In the genomic region with DNA sequence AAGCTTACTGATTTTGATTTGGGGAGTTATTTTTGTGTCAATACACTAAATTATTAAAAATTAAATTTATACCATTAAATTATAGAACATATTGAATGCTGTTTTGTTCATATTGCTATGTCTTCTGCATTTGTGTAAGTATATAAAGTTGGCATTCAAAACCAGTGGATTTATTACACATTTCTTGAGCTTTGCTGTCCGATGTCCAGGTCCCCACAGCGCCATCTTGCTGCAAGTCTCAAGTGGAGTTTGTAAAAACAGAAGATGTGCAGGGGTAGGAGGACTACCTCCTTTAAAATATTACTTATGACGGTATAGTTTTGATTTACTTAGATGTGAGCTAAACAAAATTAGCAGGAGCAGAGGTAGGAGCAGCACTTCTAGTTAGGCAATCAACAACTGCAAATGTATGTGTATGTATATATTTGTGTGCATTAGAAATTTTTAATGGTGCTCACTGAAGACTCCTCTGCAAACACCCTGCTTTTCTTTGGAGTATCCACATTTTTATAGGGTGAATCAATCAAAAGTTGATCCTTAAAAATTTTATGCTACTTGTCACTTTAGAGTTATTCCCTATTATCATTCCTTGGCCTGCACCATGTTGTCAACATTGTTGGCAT, we compare ENCODE assay signal across 8 cellular contexts. TPM values are rescaled to one million over a fixed set of nuclear protein-coding genes. Genes with fewer than 3 reads are reported as not detected.
DNase-seq lines count a peak whose midpoint lies in the region; ATAC-seq and TF ChIP-seq lines count a peak whose summit lies in the region.

No MANE protein-coding gene starts in this region.

- H3K36me3 ChIP-seq in BLaER1 treated with 17β-estradiol and CSF1 and Interleukin-3, amounts not matched to agents 10 nM and 100 nM, result peaks cover 0 to 49% (median 0%) of the 10 kb centered on the region in 11 experiments; a peak in 6 of 22 replicates
- no peaks in the 10 kb centered on the region for H3K36me3 ChIP-seq in aorta (ENCODE audit: control insufficient read depth in 1 of 2, insufficient read depth in 2 of 2, low read length in 1 of 2)

- intact Hi-C loops in dendritic cell treated with granulocyte-macrophage colony-stimulating factor and Interleukin-4, amounts not matched to agents 40 ng/mL and 50 ng/mL, for 4 days (cut with micrococcal nuclease), result loop anchor here (5.0 kb wide), 2 partner anchors 33 to 308 kb away; a partner anchor contains a TSS
- intact Hi-C loops in aorta (cut with DNase I), result loop anchor here in 1 of 2 donors (5.0 kb wide), 1 partner anchor 38 kb away; a partner anchor contains a TSS

- H3K4me1 Mint-ChIP-seq in dendritic cell treated with granulocyte-macrophage colony-stimulating factor and Interleukin-4, amounts not matched to agents 40 ng/mL and 50 ng/mL, for 4 days (ENCODE audit: low read depth), result peaks cover 42% of the 10 kb centered on the region
- H3K4me1 Mint-ChIP-seq in memory B cell, result peaks cover 16% of the 10 kb centered on the region

- peak; percentile 46 for DNase-seq in HCEC 1CT
- DNase-seq in memory B cell (ENCODE audit: low spot score in 2 of 2), result peak; percentile 32 to 44
- DNase-seq in aorta, result peak in 1 of 2 donors; percentile 55

- H3K4me3 Mint-ChIP-seq in dendritic cell treated with granulocyte-macrophage colony-stimulating factor and Interleukin-4, amounts not matched to agents 40 ng/mL and 50 ng/mL, for 4 days, result no peak overlapping the region
- no peak overlapping the region for H3K4me3 Mint-ChIP-seq in memory B cell

- H3K36me3 Mint-ChIP-seq in dendritic cell treated with granulocyte-macrophage colony-stimulating factor and Interleukin-4, amounts not matched to agents 40 ng/mL and 50 ng/mL, for 4 days (ENCODE audit: low read depth), result peaks cover 61% of the 10 kb centered on the region
- H3K36me3 Mint-ChIP-seq in memory B cell, result peaks cover 9% of the 10 kb centered on the region

- peak overlapping the region; percentile 35 to 92 (median 80) for H3K4me2 ChIP-seq in BLaER1 treated with 17β-estradiol and CSF1 and Interleukin-3, amounts not matched to agents 10 nM and 100 nM

- H4K20me1 ChIP-seq in BLaER1 treated with 17β-estradiol and CSF1 and Interleukin-3, amounts not matched to agents 10 nM and 100 nM, result peaks cover 0 to 56% (median 0%) of the 10 kb centered on the region in 11 experiments; a peak in 4 of 22 replicates

- H3K27ac ChIP-seq in BLaER1 treated with 17β-estradiol and CSF1 and Interleukin-3, amounts not matched to agents 10 nM and 100 nM, result peak overlapping the region in 4 of 11 experiments; percentile 27 to 41 (median 38); a peak in 5 of 22 replicates
- H3K27ac ChIP-seq in VCaP (0 out of 2 replicates have a peak overlapping the region, but pooled peaks have one; percentile 14), aorta (ENCODE audit: low read depth in 1 of 2, low read length in 2 of 2) (peak overlapping the region; percentile 59 to 70)

- peak overlapping the region; percentile 35 for H3K27ac Mint-ChIP-seq in dendritic cell treated with granulocyte-macrophage colony-stimulating factor and Interleukin-4, amounts not matched to agents 40 ng/mL and 50 ng/mL, for 4 days
- H3K27ac Mint-ChIP-seq in memory B cell, result no peak overlapping the region

- H3K9me3 Mint-ChIP-seq in dendritic cell treated with granulocyte-macrophage colony-stimulating factor and Interleukin-4, amounts not matched to agents 40 ng/mL and 50 ng/mL, for 4 days, result no peaks in the 10 kb centered on the region
- no peaks in the 10 kb centered on the region for H3K9me3 Mint-ChIP-seq in memory B cell

- TF ChIP-seq CTCF in VCaP (conservative IDR thresholded peaks at IDR 0.05), result peak; percentile 71

- H3K27me3 ChIP-seq in BLaER1 treated with 17β-estradiol and CSF1 and Interleukin-3, amounts not matched to agents 10 nM and 100 nM, result no peaks in the 10 kb centered on the region
- no peaks in the 10 kb centered on the region for H3K27me3 ChIP-seq in aorta (ENCODE audit: control insufficient read depth in 1 of 2, insufficient read depth in 2 of 2, low read length in 1 of 2)

- no peaks in the 10 kb centered on the region for H3K9me3 ChIP-seq in BLaER1 treated with 17β-estradiol and CSF1 and Interleukin-3, amounts not matched to agents 10 nM and 100 nM (replicated peaks in 1 of 11)
- H3K9me3 ChIP-seq in aorta (ENCODE audit: control insufficient read depth, low read length), result no peaks in the 10 kb centered on the region

- ATAC-seq in memory B cell (ENCODE audit: low read depth), result peak; percentile 42
- no peak for ATAC-seq in aorta (ENCODE audit: low FRiP score)
- no peak for ATAC-seq in GM21825 (IDR thresholded peaks at IDR 0.05; ENCODE audit: unreplicated experiment)
- no peak for ATAC-seq in GM21529 (IDR thresholded peaks at IDR 0.05; ENCODE audit: unreplicated experiment)

- 53 to 55% methylated on average over 3 of the region's 3 CpGs for WGBS in aorta, 2 donors

- H3K9ac ChIP-seq in BLaER1 treated with 17β-estradiol and CSF1 and Interleukin-3, amounts not matched to agents 10 nM and 100 nM, result no peak overlapping the region

- peaks cover 67 to 85% (median 68%) of the 10 kb centered on the region in 10 experiments for H3K4me1 ChIP-seq in BLaER1 treated with 17β-estradiol and CSF1 and Interleukin-3, amounts not matched to agents 10 nM and 100 nM
- peaks cover 2 to 29% of the 10 kb centered on the region in 2 donors for H3K4me1 ChIP-seq in aorta (ENCODE audit: control insufficient read depth in 1 of 2, insufficient read depth in 2 of 2, low read length in 2 of 2)

- H3K4me3 ChIP-seq in BLaER1 treated with 17β-estradiol and CSF1 and Interleukin-3, amounts not matched to agents 10 nM and 100 nM, result no peak overlapping the region
- no peak overlapping the region for H3K4me3 ChIP-seq in aorta (ENCODE audit: low read length in 2 of 2)

- H3K27me3 Mint-ChIP-seq in dendritic cell treated with granulocyte-macrophage colony-stimulating factor and Interleukin-4, amounts not matched to agents 40 ng/mL and 50 ng/mL, for 4 days, result no peaks in the 10 kb centered on the region
- H3K27me3 Mint-ChIP-seq in memory B cell, result no peaks in the 10 kb centered on the region

RNA-seq across cellular contexts. Expression of a gene that starts 37.4 kb away (rescaled TPM):
- 10 to 100 TPM; 50.4 to 80.1 TPM for total RNA-seq in aorta
- 10 to 100 TPM in 1 of 2 donors, 1 to 10 TPM in 1; 9.0 to 10.6 TPM for polyA plus RNA-seq in aorta
